ENCODE assay signal across 16 cellular contexts in the genomic region with DNA sequence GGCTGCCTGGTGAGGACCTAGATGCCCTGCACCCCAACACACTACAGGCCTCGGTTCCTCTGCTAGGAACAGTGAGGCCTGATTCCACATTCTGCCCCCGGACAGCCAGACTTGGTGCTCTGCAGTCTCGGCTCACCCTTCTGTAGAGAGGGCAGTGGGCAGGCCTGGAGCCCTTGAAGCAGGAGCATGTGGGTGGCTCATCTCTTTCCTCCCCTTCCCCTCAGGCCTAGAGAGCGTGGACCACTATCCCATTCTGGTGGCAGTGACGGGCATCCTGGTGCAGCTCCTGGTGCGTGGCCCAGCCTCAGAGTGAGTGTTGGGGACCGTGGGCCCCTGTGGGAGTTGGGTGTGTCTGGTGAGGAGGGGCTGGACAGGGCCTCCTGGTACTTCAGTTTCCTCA. TPM values are rescaled to one million over a fixed set of nuclear protein-coding genes. Genes with fewer than 3 reads are reported as not detected.
"Had no signal": no experiment of that assay in that cellular context is flagged by ENCODE, and none has a peak within 500 bp of the region (broad histone marks: within the 10 kb centered on the region; RNA-seq: fewer than 3 reads in every experiment).

No MANE protein-coding gene starts in this region.

- H3K9me3 ChIP-seq: adrenal gland, esophagus muscularis mucosa, left ventricle myocardium inferior, pancreas, transverse colon had no signal

- H3K4me3 ChIP-seq: adrenal gland, esophagus muscularis mucosa, left ventricle myocardium inferior, pancreas, skin epidermis, transverse colon had no signal

- H3K27me3 ChIP-seq: adrenal gland, esophagus muscularis mucosa, pancreas, transverse colon had no signal

- H3K27ac ChIP-seq: adrenal gland, esophagus muscularis mucosa, left ventricle myocardium inferior, pancreas, skin epidermis, transverse colon had no signal

- DNase-seq: activated CD4-positive, alpha-beta T cell treated with anti-CD3 and anti-CD28 coated beads, Interleukin-2, amount 10 ng/mL, durations not matched to agents 7 days and 5 days; activated CD8-positive, alpha-beta memory T cell treated with anti-CD3 and anti-CD28 coated beads, Interleukin-2, amount 50 U/mL, for 48 hours; activated naive CD4-positive, alpha-beta T cell treated with anti-CD3 and anti-CD28 coated beads for 36 hours; adrenal gland; left ventricle myocardium inferior; mesendoderm; nephron progenitor cell; SHP77 treated with DMSO at 0.1 percent for 48 hours; stimulated activated CD4-positive, alpha-beta T cell treated with anti-CD3 and anti-CD28 coated beads, Interleukin-4, amount 100 ng/mL, for 24 hours; stimulated activated naive CD8-positive, alpha-beta T cell treated with anti-CD3 and anti-CD28 coated beads, Interleukin-15, Interleukin-2, amounts not matched to agents 100 U/mL and 50 U/mL, for 24 hours; T-helper 17 cell; transverse colon had no signal

- H3K36me3 ChIP-seq: pancreas, transverse colon had no signal

- ATAC-seq: pancreas; stimulated activated naive CD8-positive, alpha-beta T cell treated with anti-CD3 and anti-CD28 coated beads, Interleukin-15, Interleukin-2, amounts not matched to agents 100 U/mL and 50 U/mL, for 24 hours; T-helper 17 cell had no signal

RNA-seq across cellular contexts. Expression of a gene that starts 3.3 kb away (rescaled TPM):
- total RNA-seq: activated naive CD4-positive, alpha-beta T cell treated with anti-CD3 and anti-CD28 coated beads for 36 hours; left ventricle myocardium inferior; pancreas; renal cortical epithelial cell had no signal
